Comparison of ENCODE assay signal across 8 cellular contexts in the genomic region with DNA sequence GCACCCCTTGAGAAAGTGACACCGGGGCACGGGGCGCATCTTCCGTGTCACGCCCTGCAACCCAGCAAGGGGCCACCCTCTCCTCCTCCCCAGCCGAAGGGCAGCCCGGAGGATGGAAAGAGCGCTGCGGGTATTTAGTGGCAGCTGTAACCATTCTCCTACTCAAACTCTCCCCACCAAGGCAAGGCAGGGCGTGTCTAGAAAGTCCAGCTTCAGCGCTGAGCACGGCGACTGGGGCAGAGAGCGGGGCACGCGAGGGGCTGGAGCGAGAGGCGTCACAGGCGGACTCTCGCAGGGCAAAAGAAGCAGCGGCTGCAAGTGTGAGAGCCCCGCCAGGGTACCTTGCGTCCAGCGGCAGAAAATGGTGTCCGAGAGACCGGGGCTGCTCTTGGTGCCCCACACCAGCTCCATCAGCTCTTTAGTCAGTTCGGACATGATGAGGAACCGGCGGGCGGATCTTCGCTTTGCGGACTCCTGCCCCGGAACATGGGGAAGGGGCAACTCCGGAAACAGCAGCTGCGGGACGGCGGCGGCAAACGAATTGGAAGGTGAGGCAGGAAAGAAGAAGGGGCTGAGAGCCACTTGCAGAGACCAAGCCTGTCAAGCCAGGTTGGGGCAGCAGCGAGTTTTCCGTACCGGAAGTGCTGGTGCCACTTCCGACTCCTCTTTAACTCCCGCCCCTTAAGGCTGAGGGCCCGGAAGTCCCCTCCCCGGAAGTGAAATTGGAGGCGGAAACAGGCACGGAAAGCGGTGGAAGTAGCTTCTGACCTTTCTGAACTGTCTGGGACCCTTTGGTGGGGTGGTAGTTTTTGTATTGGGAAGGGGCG. TPM values are rescaled to one million over a fixed set of nuclear protein-coding genes. Genes with fewer than 3 reads are reported as not detected.
DNase-seq lines count a peak whose midpoint lies in the region; ATAC-seq, FAIRE-seq and TF ChIP-seq lines count a peak whose summit lies in the region.

TSS of gene MINDY3 (minus strand) at position 643 of the 827 bp plus-strand sequence. CDS start at position 435, 208 bp downstream.

- H3K4me1 ChIP-seq in prostate gland (replicated peaks): no peaks in the 10 kb centered on the region

- peak in 1 of 4 experiments; percentile 19 for TF ChIP-seq CTCF in prostate gland (IDR thresholded peaks at IDR 0.05)

- ATAC-seq in HG02642 (IDR thresholded peaks at IDR 0.05; ENCODE audit: poor library complexity, unreplicated experiment) (peak; percentile 97), left ventricle myocardium superior (peak; percentile 99)

- H3K36me3 ChIP-seq in prostate gland: no peaks in the 10 kb centered on the region

- FAIRE-seq in GM12892 (lab: Jason Lieb, UNC): peak; percentile 92

- peak within 1 kb of the TSS; percentile 79 to 83 for H3K4me3 ChIP-seq in prostate gland

- TF ChIP-seq POLR2A in GM12892 (IDR thresholded peaks at IDR 0.05; ENCODE audit: low read depth, low read length) (peak; percentile 59; the same call in 1 of the 2 replicates), prostate gland (IDR thresholded peaks at IDR 0.05) (no peak)

- no peaks in the 10 kb centered on the region for H3K9me3 ChIP-seq in prostate gland

- 1% methylated on average over 50 of the region's 50 CpGs for WGBS in prostate gland

- H3K27ac ChIP-seq in prostate gland: peak within 1 kb of the TSS; percentile 74 to 80

- H3K27me3 ChIP-seq in prostate gland (replicated peaks; ENCODE audit: insufficient read depth): no peaks in the 10 kb centered on the region

- DNase-seq in GM12892 (ENCODE audit: insufficient read length): peak; percentile 33
- peak; percentile 60 for DNase-seq in NCI-H1105 treated with DMSO at 0.1 percent for 48 hours (lab: John Stamatoyannopoulos, UW)
- peak; percentile 29 to 91 (median 78) for DNase-seq in amygdala (lab: John Stamatoyannopoulos, UW)
- DNase-seq in left ventricle myocardium superior: peak; percentile 84
- DNase-seq in prostate gland (ENCODE audit: low spot score): peak; percentile 72
- peak; percentile 87 for DNase-seq in ureter (ENCODE audit: low spot score)

- intact Hi-C loops in T-helper 1 cell treated with Interleukin-12 subunit alpha and Interleukin-12 subunit beta and Interleukin-4 antibody, amounts not matched to agents 30 ng/mL and 1 ng/mL, for 36 hours (cut with micrococcal nuclease): loop anchor here (1.0 to 10.0 kb wide), 7 partner anchors 19 to 1782 kb away; partner anchors contain the start of genes RSU1 and STAM
- intact Hi-C loops in left ventricle myocardium superior (cut with micrococcal nuclease): no loop called here
- intact Hi-C loops in prostate gland (cut with DNase I): no loop called here

RNA-seq across cellular contexts. Expression of gene MINDY3, which starts in this region (rescaled TPM):
- 12.4 TPM for polyA plus RNA-seq in GM12892 (2012; ENCODE audit: missing spikeins)
- 16.1 and 22.0 TPM in 2 replicates for total RNA-seq in T-helper 1 cell treated with Interleukin-12 subunit alpha and Interleukin-12 subunit beta and Interleukin-4 antibody, amounts not matched to agents 30 ng/mL and 1 ng/mL, for 36 hours
- total RNA-seq in left ventricle myocardium superior: 18.5 TPM
- 10 to 100 TPM; 23.3 to 30.5 TPM for total RNA-seq in prostate gland
- total RNA-seq in ureter: 43.2 TPM

Comparison
In these comparisons a context has a peak if more than half of its experiments do, and no peak if none do; other contexts are left out.
1. Peak in every context shown above with its lines: DNase-seq, ATAC-seq, H3K4me3 ChIP-seq and H3K27ac ChIP-seq.
2. DNase-seq: peak in every context shown above with its lines; median percentile 87 in ureter; 84 in left ventricle myocardium superior; 78 in amygdala; 72 in prostate gland; 60 in NCI-H1105 treated with DMSO at 0.1 percent for 48 hours; 33 in GM12892.